In genomic region chr6:30101423-30101938, GRCh38 we compare ENCODE assay signal across 8 cellular contexts. TPM values are rescaled to one million over a fixed set of nuclear protein-coding genes. Genes with fewer than 3 reads are reported as not detected.
A peak's percentile ranks its signal among the peaks of the same experiment; 100 is the strongest.
DNase-seq lines count a peak whose midpoint lies in the region; ATAC-seq and TF ChIP-seq lines count a peak whose summit lies in the region.

No MANE protein-coding gene starts in this region.

- DNase-seq in CD14-positive monocyte (ENCODE audit: low spot score) (no peak), NB4 (ENCODE audit: low read depth) (no peak), memory B cell (ENCODE audit: low spot score in 2 of 2) (no peak), OCI-M1 (lab: John Stamatoyannopoulos, UW) (no peak)
- no peak for DNase-seq in central memory CD8-positive, alpha-beta T cell (ENCODE audit: low spot score in 2 of 2)

- ATAC-seq in central memory CD8-positive, alpha-beta T cell (replicated peaks; ENCODE audit: extremely low read depth, poor library complexity, severe bottlenecking): no peak
- no peak for ATAC-seq in memory B cell (ENCODE audit: low read depth)
- no peak for ATAC-seq in GM19395 (IDR thresholded peaks at IDR 0.05; ENCODE audit: unreplicated experiment)
- ATAC-seq in HG03521 (IDR thresholded peaks at IDR 0.05; ENCODE audit: unreplicated experiment): no peak

- intact Hi-C loops in CD14-positive monocyte (cut with micrococcal nuclease): loop anchor here in 1 of 2 donors (5.0 kb wide), 2 partner anchors 34 to 296 kb away; partner anchors contain the start of gene PPP1R11

- WGBS in urinary bladder: 2% methylated on average over 13 of the region's 13 CpGs

- H3K27me3 Mint-ChIP-seq in CD14-positive monocyte (ENCODE audit: low read depth in 3 of 3): peaks cover 66 to 80% (median 66%) of the 10 kb centered on the region in 3 donors
- peaks cover 57% of the 10 kb centered on the region for H3K27me3 Mint-ChIP-seq in central memory CD8-positive, alpha-beta T cell
- H3K27me3 Mint-ChIP-seq in memory B cell: peaks cover 38% of the 10 kb centered on the region

- TF ChIP-seq CTCF in CD14-positive monocyte (IDR thresholded peaks at IDR 0.05) (no peak), NB4 (IDR thresholded peaks at IDR 0.05; ENCODE audit: low read depth, low read length) (no peak)

- H3K36me3 ChIP-seq in urinary bladder (ENCODE audit: insufficient read depth): no peaks in the 10 kb centered on the region

- no peaks in the 10 kb centered on the region for H3K4me1 ChIP-seq in urinary bladder (ENCODE audit: insufficient read depth)

- H3K27ac ChIP-seq in urinary bladder (ENCODE audit: low read depth): no peak overlapping the region

- H3K27ac Mint-ChIP-seq in CD14-positive monocyte (peak overlapping the region in 1 of 7 donors; percentile 4), memory B cell (peak overlapping the region; percentile 16)
- H3K27ac Mint-ChIP-seq in central memory CD8-positive, alpha-beta T cell (ENCODE audit: low read depth): peak overlapping the region; percentile 16

- TF ChIP-seq POLR2A in NB4 (IDR thresholded peaks at IDR 0.05; ENCODE audit: extremely low read depth, insufficient read length): no peak

- H3K4me1 Mint-ChIP-seq in CD14-positive monocyte (peaks cover 36% of the 10 kb centered on the region), memory B cell (peaks cover 39% of the 10 kb centered on the region)
- peaks cover 32% of the 10 kb centered on the region for H3K4me1 Mint-ChIP-seq in central memory CD8-positive, alpha-beta T cell

- H3K4me3 ChIP-seq in NB4 (ENCODE audit: low read depth, low read length): peak overlapping the region; percentile 47
- H3K4me3 ChIP-seq in urinary bladder (ENCODE audit: low read depth, low read length): peak overlapping the region; percentile 9

- peak overlapping the region; percentile 81 to 97 for H3K4me3 Mint-ChIP-seq in CD14-positive monocyte
- H3K4me3 Mint-ChIP-seq in central memory CD8-positive, alpha-beta T cell: peak overlapping the region; percentile 74
- peak overlapping the region; percentile 70 for H3K4me3 Mint-ChIP-seq in memory B cell

- H3K9me3 Mint-ChIP-seq in CD14-positive monocyte: peaks cover 0 to 28% (median 12%) of the 10 kb centered on the region in 7 donors
- H3K9me3 Mint-ChIP-seq in central memory CD8-positive, alpha-beta T cell: no peaks in the 10 kb centered on the region
- no peaks in the 10 kb centered on the region for H3K9me3 Mint-ChIP-seq in memory B cell

- H3K36me3 Mint-ChIP-seq in CD14-positive monocyte (peaks cover 12 to 14% of the 10 kb centered on the region in 2 donors), memory B cell (no peaks in the 10 kb centered on the region)
- no peaks in the 10 kb centered on the region for H3K36me3 Mint-ChIP-seq in central memory CD8-positive, alpha-beta T cell (ENCODE audit: insufficient read depth)

RNA-seq across cellular contexts. Expression of gene TRIM31, which starts 11.4 kb away (rescaled TPM):
- not detected for polyA plus RNA-seq in CD14-positive monocyte
- total RNA-seq in urinary bladder: 1.3 TPM
- 9.6 TPM for polyA plus RNA-seq in urinary bladder

RNA-seq across cellular contexts. Expression of gene RNF39, which starts 25.9 kb away (rescaled TPM):
- not detected for polyA plus RNA-seq in CD14-positive monocyte
- total RNA-seq in urinary bladder: 0.11 TPM
- 0.73 TPM for polyA plus RNA-seq in urinary bladder

RNA-seq across cellular contexts. Expression of gene TRIM40, which starts 34.5 kb away (rescaled TPM):
- polyA plus RNA-seq in CD14-positive monocyte (not detected), urinary bladder (not detected)
- total RNA-seq in urinary bladder: not detected

RNA-seq across cellular contexts. Expression of gene PPP1R11, which starts 34.5 kb away (rescaled TPM):
- polyA plus RNA-seq in CD14-positive monocyte: 100 to 1,000 TPM in 1 of 2 donors, 10 to 100 TPM in 1; 67.7 to 107 TPM
- total RNA-seq in urinary bladder: 13.5 TPM
- 78.7 TPM for polyA plus RNA-seq in urinary bladder

RNA-seq across cellular contexts. Expression of gene POLR1H, which starts 40.4 kb away (rescaled TPM):
- 10 to 100 TPM; 45.0 to 62.4 TPM for polyA plus RNA-seq in CD14-positive monocyte
- total RNA-seq in urinary bladder: 19.8 TPM
- polyA plus RNA-seq in urinary bladder: 36.7 TPM

Comparison
In these comparisons a context has a peak if more than half of its experiments do, and no peak if none do; other contexts are left out.
1. RNA of gene TRIM31, which starts 11.4 kb away (polyA plus RNA-seq): 9.6 TPM in urinary bladder (single experiment); not detected in CD14-positive monocyte; every median in the first group is over 10 times any median in the second.
2. Peak in every context shown above with its lines, with median percentiles within 50 percentile points of each other: H3K4me3 Mint-ChIP-seq.